In genomic region chr19:4178990-4179389, GRCh38 we compare ENCODE assay signal across 18 cellular contexts. TPM values are rescaled to one million over a fixed set of nuclear protein-coding genes. Genes with fewer than 3 reads are reported as not detected.
DNase-seq lines count a peak whose midpoint lies in the region; ATAC-seq and TF ChIP-seq lines count a peak whose summit lies in the region.
"Had no signal": no experiment of that assay in that cellular context is flagged by ENCODE, and none has a peak within 500 bp of the region (broad histone marks: within the 10 kb centered on the region; RNA-seq: fewer than 3 reads in every experiment).

No MANE protein-coding gene starts in this region.

- no peak for DNase-seq in activated naive CD4-positive, alpha-beta T cell treated with anti-CD3 and anti-CD28 coated beads, Interleukin-2, amount 10 ng/mL, durations not matched to agents 7 days and 5 days
- no peak for DNase-seq in activated naive CD4-positive, alpha-beta T cell treated with anti-CD3 and anti-CD28 coated beads, Interleukin-2, amount 50 U/mL, for 72 hours (ENCODE audit: low spot score in 2 of 2)
- no peak for DNase-seq in immature natural killer cell
- DNase-seq in type B pancreatic cell (ENCODE audit: extremely low spot score, unreplicated experiment), result no peak
- DNase-seq in stomach, result no peak
- no peak for DNase-seq in NK-92 treated with Interleukin-12 subunit alpha and Interleukin-12 subunit beta, amount 100 ng/mL, for 24 hours (lab: John Stamatoyannopoulos, UW)
- DNase-seq: CD4-positive, alpha-beta memory T cell; H9; NCI-H1417 treated with DMSO at 0.1 percent for 48 hours; NCI-H187 treated with DMSO at 0.1 percent for 48 hours; NCI-H2227 treated with DMSO at 0.1 percent for 48 hours; NCI-H510A treated with DMSO at 0.1 percent for 48 hours; NCI-H82 had no signal

- H3K27me3 Mint-ChIP-seq in activated naive CD4-positive, alpha-beta T cell treated with anti-CD3 and anti-CD28 coated beads, Interleukin-2, amount 10 ng/mL, durations not matched to agents 7 days and 5 days, result peaks cover 5% of the 10 kb centered on the region
- no peaks in the 10 kb centered on the region for H3K27me3 Mint-ChIP-seq in activated T-helper 17 cell treated with anti-CD3 and anti-CD28 coated beads, Interleukin-2, amount 50 U/mL, for 72 hours
- H3K27me3 Mint-ChIP-seq in immature natural killer cell (ENCODE audit: low read depth in 3 of 3) (peaks cover 9 to 11% (median 10%) of the 10 kb centered on the region in 3 donors), type B pancreatic cell (no peaks in the 10 kb centered on the region)

- H3K4me3 Mint-ChIP-seq in activated naive CD4-positive, alpha-beta T cell treated with anti-CD3 and anti-CD28 coated beads, Interleukin-2, amount 10 ng/mL, durations not matched to agents 7 days and 5 days, result no peak overlapping the region
- no peak overlapping the region for H3K4me3 Mint-ChIP-seq in activated T-helper 17 cell treated with anti-CD3 and anti-CD28 coated beads, Interleukin-2, amount 50 U/mL, for 72 hours
- H3K4me3 Mint-ChIP-seq in immature natural killer cell (peak overlapping the region in 3 of 5 donors; percentile 18 to 65 (median 28)), type B pancreatic cell (peak overlapping the region; percentile 42)

- peaks cover 20 to 40% (median 31%) of the 10 kb centered on the region in 4 donors for H3K4me1 ChIP-seq in stomach

- peaks cover 24 to 65% (median 59%) of the 10 kb centered on the region in 4 donors for H3K36me3 ChIP-seq in stomach

- ATAC-seq in activated naive CD4-positive, alpha-beta T cell treated with anti-CD3 and anti-CD28 coated beads, Interleukin-2, amount 50 U/mL, for 72 hours, result no peak
- no peak for ATAC-seq in activated T-helper 17 cell treated with anti-CD3 and anti-CD28 coated beads, Interleukin-2, amount 50 U/mL, for 72 hours (replicated peaks)
- ATAC-seq: A549 had no signal

- H3K9me3 Mint-ChIP-seq in activated naive CD4-positive, alpha-beta T cell treated with anti-CD3 and anti-CD28 coated beads, Interleukin-2, amount 10 ng/mL, durations not matched to agents 7 days and 5 days, result no peaks in the 10 kb centered on the region
- H3K9me3 Mint-ChIP-seq in activated naive CD4-positive, alpha-beta T cell treated with anti-CD3 and anti-CD28 coated beads, Interleukin-2, amount 50 U/mL, for 72 hours, result no peaks in the 10 kb centered on the region
- no peaks in the 10 kb centered on the region for H3K9me3 Mint-ChIP-seq in activated T-helper 17 cell treated with anti-CD3 and anti-CD28 coated beads, Interleukin-2, amount 50 U/mL, for 72 hours
- H3K9me3 Mint-ChIP-seq in immature natural killer cell (no peaks in the 10 kb centered on the region), type B pancreatic cell (no peaks in the 10 kb centered on the region)
- H3K9me3 Mint-ChIP-seq: H9 had no signal

- CTCF ChIA-PET in activated naive CD4-positive, alpha-beta T cell treated with anti-CD3 and anti-CD28 coated beads, Interleukin-2, amount 10 ng/mL, durations not matched to agents 7 days and 5 days (lab: Charles Lee), result interaction anchor here (0.6 kb wide), 1 partner anchor 39 kb away, joined by 3 read pairs; no protein-coding TSS in a partner anchor

- no peaks in the 10 kb centered on the region for H3K9me3 ChIP-seq in stomach
- H3K9me3 ChIP-seq: A549 had no signal

- TF ChIP-seq CTCF in type B pancreatic cell (conservative IDR thresholded peaks at IDR 0.05) (no peak), stomach (IDR thresholded peaks at IDR 0.05) (no peak)

- H3K4me1 Mint-ChIP-seq in activated naive CD4-positive, alpha-beta T cell treated with anti-CD3 and anti-CD28 coated beads, Interleukin-2, amount 10 ng/mL, durations not matched to agents 7 days and 5 days, result peaks cover 40% of the 10 kb centered on the region
- H3K4me1 Mint-ChIP-seq in activated T-helper 17 cell treated with anti-CD3 and anti-CD28 coated beads, Interleukin-2, amount 50 U/mL, for 72 hours, result peaks cover 18% of the 10 kb centered on the region
- H3K4me1 Mint-ChIP-seq in immature natural killer cell, result peaks cover 28 to 33% of the 10 kb centered on the region in 2 donors
- peaks cover 7% of the 10 kb centered on the region for H3K4me1 Mint-ChIP-seq in type B pancreatic cell (ENCODE audit: unreplicated experiment)

- H3K4me3 ChIP-seq in stomach, result no peak overlapping the region
- H3K4me3 ChIP-seq: A549 had no signal

- intact Hi-C loops in stomach (cut with DNase I; ENCODE audit: low total_unique reads), result no loop called here

- H3K27ac Mint-ChIP-seq in activated naive CD4-positive, alpha-beta T cell treated with anti-CD3 and anti-CD28 coated beads, Interleukin-2, amount 10 ng/mL, durations not matched to agents 7 days and 5 days, result peak overlapping the region; percentile 56
- peak overlapping the region in 1 of 2 donors; percentile 40 for H3K27ac Mint-ChIP-seq in activated naive CD4-positive, alpha-beta T cell treated with anti-CD3 and anti-CD28 coated beads, Interleukin-2, amount 50 U/mL, for 72 hours
- peak overlapping the region; percentile 25 for H3K27ac Mint-ChIP-seq in activated T-helper 17 cell treated with anti-CD3 and anti-CD28 coated beads, Interleukin-2, amount 50 U/mL, for 72 hours
- H3K27ac Mint-ChIP-seq in immature natural killer cell, result peak overlapping the region in 3 of 6 donors; percentile 8 to 73 (median 17)
- H3K27ac Mint-ChIP-seq in type B pancreatic cell, result no peak overlapping the region
- H3K27ac Mint-ChIP-seq: H9 had no signal

- H3K36me3 Mint-ChIP-seq in activated naive CD4-positive, alpha-beta T cell treated with anti-CD3 and anti-CD28 coated beads, Interleukin-2, amount 10 ng/mL, durations not matched to agents 7 days and 5 days, result peaks cover 24% of the 10 kb centered on the region
- peaks cover 10% of the 10 kb centered on the region in 2 donors for H3K36me3 Mint-ChIP-seq in activated naive CD4-positive, alpha-beta T cell treated with anti-CD3 and anti-CD28 coated beads, Interleukin-2, amount 50 U/mL, for 72 hours
- H3K36me3 Mint-ChIP-seq in activated T-helper 17 cell treated with anti-CD3 and anti-CD28 coated beads, Interleukin-2, amount 50 U/mL, for 72 hours (ENCODE audit: low read depth), result peaks cover 63% of the 10 kb centered on the region
- H3K36me3 Mint-ChIP-seq in immature natural killer cell (peaks cover 0 to 14% (median 5%) of the 10 kb centered on the region in 3 donors), type B pancreatic cell (no peaks in the 10 kb centered on the region)

- H3K27me3 ChIP-seq in stomach, result no peaks in the 10 kb centered on the region

- no peak for TF ChIP-seq POLR2A in stomach (IDR thresholded peaks at IDR 0.05)

- no peak for TF ChIP-seq EP300 in stomach (IDR thresholded peaks at IDR 0.05)

- no peak overlapping the region for H3K27ac ChIP-seq in stomach
- H3K27ac ChIP-seq: A549, HL-60 had no signal

- 92 to 96% (median 93%) methylated on average over 15 to 18 of the region's 18 CpGs for WGBS in stomach, 5 donors

RNA-seq across cellular contexts. Expression of gene SIRT6, which starts 3.4 kb away (rescaled TPM):
- 10 to 100 TPM; 35.3 to 37.9 TPM for total RNA-seq in activated naive CD4-positive, alpha-beta T cell treated with anti-CD3 and anti-CD28 coated beads, Interleukin-2, amount 50 U/mL, for 72 hours
- 10 to 100 TPM; 37.9 to 38.9 TPM for total RNA-seq in activated T-helper 17 cell treated with anti-CD3 and anti-CD28 coated beads, Interleukin-2, amount 50 U/mL, for 72 hours
- polyA plus RNA-seq in immature natural killer cell (1 to 10 TPM in 2 of 3 donors, under 1 TPM in 1; 0.86 to 7.4 (median 1.4) TPM), stomach (10 to 100 TPM; 17.7 to 23.9 (median 19.5) TPM)
- total RNA-seq in type B pancreatic cell (ENCODE audit: low replicate concordance) (26.7 and 29.2 TPM in 2 replicates), stomach (100 to 1,000 TPM in 2 of 5 donors, 10 to 100 TPM in 3; 14.0 to 160 (median 28.0) TPM)

RNA-seq across cellular contexts. Expression of gene ANKRD24, which starts 3.5 kb away (rescaled TPM):
- total RNA-seq in activated naive CD4-positive, alpha-beta T cell treated with anti-CD3 and anti-CD28 coated beads, Interleukin-2, amount 50 U/mL, for 72 hours, result 1 to 10 TPM; 1.7 to 4.2 TPM
- total RNA-seq in activated T-helper 17 cell treated with anti-CD3 and anti-CD28 coated beads, Interleukin-2, amount 50 U/mL, for 72 hours, result 1 to 10 TPM; 1.2 to 2.5 TPM
- polyA plus RNA-seq in immature natural killer cell (under 1 TPM in 1 of 3 donors, not detected in 2; 0.24 TPM), stomach (1 to 10 TPM; 1.6 to 2.3 (median 1.8) TPM)
- total RNA-seq in type B pancreatic cell (ENCODE audit: low replicate concordance) (0.48 and 1.1 TPM in 2 replicates), stomach (1 to 10 TPM in 3 of 5 donors, under 1 TPM in 1, not detected in 1; 0.29 to 6.1 (median 3.8) TPM)

RNA-seq across cellular contexts. Expression of gene CREB3L3, which starts 25.6 kb away (rescaled TPM):
- total RNA-seq in activated naive CD4-positive, alpha-beta T cell treated with anti-CD3 and anti-CD28 coated beads, Interleukin-2, amount 50 U/mL, for 72 hours, result under 1 TPM in 1 of 2 donors, not detected in 1; 0.59 TPM
- total RNA-seq in activated T-helper 17 cell treated with anti-CD3 and anti-CD28 coated beads, Interleukin-2, amount 50 U/mL, for 72 hours, result 1 to 10 TPM in 1 of 2 donors, not detected in 1; 1.1 TPM
- polyA plus RNA-seq in immature natural killer cell (not detected), stomach (under 1 TPM; 0.03 to 0.61 (median 0.12) TPM)
- total RNA-seq in type B pancreatic cell (ENCODE audit: low replicate concordance) (3.7 and 13.3 TPM in 2 replicates), stomach (1 to 10 TPM in 2 of 5 donors, not detected in 3; 1.1 to 7.0 TPM)
- total RNA-seq: CD4-positive, alpha-beta memory T cell; HT1080 had no signal
- polyA plus RNA-seq: BJ; CD4-positive, alpha-beta memory T cell had no signal

RNA-seq across cellular contexts. Expression of gene EBI3, which starts 50.3 kb away (rescaled TPM):
- total RNA-seq in activated naive CD4-positive, alpha-beta T cell treated with anti-CD3 and anti-CD28 coated beads, Interleukin-2, amount 50 U/mL, for 72 hours, result 10 to 100 TPM in 1 of 2 donors, 1 to 10 TPM in 1; 1.4 to 34.9 TPM
- total RNA-seq in activated T-helper 17 cell treated with anti-CD3 and anti-CD28 coated beads, Interleukin-2, amount 50 U/mL, for 72 hours, result 10 to 100 TPM; 18.3 to 23.6 TPM
- polyA plus RNA-seq in immature natural killer cell (not detected), stomach (1 to 10 TPM; 2.0 to 2.7 (median 2.7) TPM)
- total RNA-seq in type B pancreatic cell (ENCODE audit: low replicate concordance) (0.31 and 0.43 TPM in 2 replicates), stomach (under 1 TPM in 1 of 5 donors, not detected in 4; 0.55 TPM)
- total RNA-seq: CD4-positive, alpha-beta memory T cell had no signal

RNA-seq across cellular contexts. Expression of gene MAP2K2, which starts 55.1 kb away (rescaled TPM):
- total RNA-seq in activated naive CD4-positive, alpha-beta T cell treated with anti-CD3 and anti-CD28 coated beads, Interleukin-2, amount 50 U/mL, for 72 hours, result 100 to 1,000 TPM; 125 to 187 TPM
- 100 to 1,000 TPM; 143 to 155 TPM for total RNA-seq in activated T-helper 17 cell treated with anti-CD3 and anti-CD28 coated beads, Interleukin-2, amount 50 U/mL, for 72 hours
- 10 to 100 TPM; 75.5 to 96.0 (median 86.6) TPM for polyA plus RNA-seq in immature natural killer cell
- total RNA-seq in type B pancreatic cell (ENCODE audit: low replicate concordance), result 144 TPM in 2 replicates
- total RNA-seq in stomach, result 100 to 1,000 TPM in 1 of 5 donors, 10 to 100 TPM in 4; 53.4 to 447 (median 84.3) TPM
- 100 to 1,000 TPM; 137 to 162 (median 147) TPM for polyA plus RNA-seq in stomach

Comparison
In these comparisons a context has a peak if more than half of its experiments do, and no peak if none do; other contexts are left out.
1. H3K4me3 Mint-ChIP-seq: peak in immature natural killer cell (3 of 5) and type B pancreatic cell (single experiment); none in activated naive CD4-positive, alpha-beta T cell treated with anti-CD3 and anti-CD28 coated beads, Interleukin-2, amount 10 ng/mL, durations not matched to agents 7 days and 5 days (single experiment) and activated T-helper 17 cell treated with anti-CD3 and anti-CD28 coated beads, Interleukin-2, amount 50 U/mL, for 72 hours (single experiment).